Comparison of ENCODE assay signal across 26 cellular contexts in the genomic region with DNA sequence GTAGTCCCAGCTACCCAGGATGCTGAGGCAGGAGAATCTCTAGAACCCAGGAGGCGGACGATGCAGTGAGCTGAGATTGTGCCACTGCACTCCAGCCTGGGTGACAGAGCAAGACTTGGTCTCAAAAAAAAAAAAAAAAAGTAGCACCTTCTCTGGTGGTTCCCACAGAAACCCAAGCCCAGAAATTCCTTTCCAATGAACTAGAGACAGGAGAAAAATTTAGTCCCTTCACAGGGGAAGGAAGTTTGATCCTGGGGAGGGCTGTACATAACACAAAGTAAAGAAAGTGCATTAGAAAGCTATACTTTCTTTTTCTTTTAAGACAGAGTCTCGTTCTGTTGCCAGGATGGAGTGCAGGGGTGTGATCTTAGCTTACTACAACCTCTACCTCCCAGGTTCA. TPM values are rescaled to one million over a fixed set of nuclear protein-coding genes. Genes with fewer than 3 reads are reported as not detected.
DNase-seq lines count a peak whose midpoint lies in the region; ATAC-seq and TF ChIP-seq lines count a peak whose summit lies in the region.
"Had no signal": no experiment of that assay in that cellular context is flagged by ENCODE, and none has a peak within 500 bp of the region (broad histone marks: within the 10 kb centered on the region; RNA-seq: fewer than 3 reads in every experiment).

No MANE protein-coding gene starts in this region.

- H3K4me3 Mint-ChIP-seq in chondrocyte (ENCODE audit: unreplicated experiment) = no peak overlapping the region
- H3K4me3 Mint-ChIP-seq: CD4-positive, alpha-beta memory T cell; GM23338; H9 had no signal

- peak overlapping the region; percentile 28 for H3K27ac Mint-ChIP-seq in chondrocyte (ENCODE audit: unreplicated experiment)
- H3K27ac Mint-ChIP-seq: GM23338, H9 had no signal

- DNase-seq in AG08395 (ENCODE audit: low spot score) (peak; percentile 59), ELR (ENCODE audit: low read depth) (peak; percentile 20), IMR-90 (peak; percentile 34), chondrocyte (ENCODE audit: low spot score) (no peak), DMS79 treated with DMSO at 0.1 percent for 48 hours (lab: John Stamatoyannopoulos, UW) (no peak), iPS-NIHi11 (ENCODE audit: low spot score) (no peak)
- DNase-seq in activated CD4-positive, alpha-beta T cell treated with anti-CD3 and anti-CD28 coated beads for 48 hours = no peak
- DNase-seq: 8988T; CD4-positive, alpha-beta memory T cell; COR-L47; DMS53; H9; Kasumi-1; MG63; NCI-H2029 treated with DMSO at 0.1 percent for 48 hours; NCI-H526 treated with DMSO at 0.1 percent for 48 hours; Right ventricle myocardium superior; RPMI8226; T-helper 1 cell had no signal

- H2BK20ac ChIP-seq in IMR-90 (ENCODE audit: low read depth, low read length) = no peak overlapping the region

- H2BK15ac ChIP-seq in IMR-90 (ENCODE audit: low read depth, low read length) = no peak overlapping the region

- CTCF ChIA-PET in IMR-90 (lab: Yijun Ruan, JAX) = interaction anchor here (1.4 to 1.7 kb wide), 2 partner anchors 17 to 72 kb away, joined by 4 to 5 read pairs; a partner anchor contains a TSS

- TF ChIP-seq RAD21 in IMR-90 (IDR thresholded peaks at IDR 0.05; ENCODE audit: low read length) = no peak

- H3K9me1 ChIP-seq in IMR-90 (ENCODE audit: insufficient read depth, low read length) = peaks cover 14% of the 10 kb centered on the region

- no peaks in the 10 kb centered on the region for H4K20me1 ChIP-seq in IMR-90 (ENCODE audit: insufficient read depth, low read length)

- no peak overlapping the region for H3K14ac ChIP-seq in IMR-90 (replicated peaks; ENCODE audit: low read depth, low read length)

- no peak for TF ChIP-seq POLR2A in IMR-90 (IDR thresholded peaks at IDR 0.05; ENCODE audit: low read depth, low read length)

- H4K5ac ChIP-seq in IMR-90 (ENCODE audit: low read depth, low read length) = no peak overlapping the region

- H3K9me3 ChIP-seq in IMR-90 (ENCODE audit: control insufficient read depth, insufficient read depth, low read length) = no peaks in the 10 kb centered on the region
- H3K9me3 ChIP-seq: MG63, SJSA1 had no signal

- in situ Hi-C loops in IMR-90 (cut with MboI; ENCODE audit: low sequenced_read_pairs) = no loop called here

- peaks cover 38% of the 10 kb centered on the region for H3K36me3 Mint-ChIP-seq in chondrocyte (ENCODE audit: low read depth)

- dilution Hi-C loops in IMR-90 (cut with HindIII; ENCODE audit: low sequenced_read_pairs, unreplicated experiment) = no loop called here

- no peaks in the 10 kb centered on the region for H3K27me3 ChIP-seq in IMR-90 (ENCODE audit: control insufficient read depth, insufficient read depth, low read length)
- H3K27me3 ChIP-seq: MG63, SJSA1 had no signal

- H3K36me3 ChIP-seq in IMR-90 (ENCODE audit: control insufficient read depth, insufficient read depth, low read length) = peaks cover 43% of the 10 kb centered on the region

- H3K27ac ChIP-seq in IMR-90 (ENCODE audit: insufficient read depth, low read length) = no peak overlapping the region
- H3K27ac ChIP-seq: SJSA1 had no signal

- no peak overlapping the region for H3K4me3 ChIP-seq in IMR-90 (ENCODE audit: insufficient read depth, low read depth, low read length)
- H3K4me3 ChIP-seq: GM23338, K562, MG63, SJSA1 had no signal

- TF ChIP-seq CTCF in IMR-90 (conservative IDR thresholded peaks at IDR 0.05; ENCODE audit: low read depth, low read length) (no peak), chondrocyte (IDR thresholded peaks at IDR 0.05) (no peak)

- peaks cover 14% of the 10 kb centered on the region for H3K4me1 ChIP-seq in IMR-90 (ENCODE audit: control insufficient read depth, insufficient read depth, low read length)

- H3K18ac ChIP-seq in IMR-90 (ENCODE audit: low read depth, low read length) = no peak overlapping the region

- H2BK5ac ChIP-seq in IMR-90 (ENCODE audit: low read depth, low read length, poor library complexity, severe bottlenecking) = no peak overlapping the region

- no peak overlapping the region; the same call in 1 of the 2 replicates for H3K4me2 ChIP-seq in IMR-90 (ENCODE audit: low read depth, low read length)
- H3K4me2 ChIP-seq: GM23338 had no signal

- no peaks in the 10 kb centered on the region for H3K79me1 ChIP-seq in IMR-90 (ENCODE audit: low read depth in 1 of 2, low read length in 2 of 2)

- POLR2A ChIA-PET in IMR-90 (lab: Charles Lee; ENCODE audit: unreplicated experiment) = no interaction called here

- no peaks in the 10 kb centered on the region for H3K9me3 Mint-ChIP-seq in chondrocyte (ENCODE audit: low read depth)
- H3K9me3 Mint-ChIP-seq: CD4-positive, alpha-beta memory T cell; GM23338; H9 had no signal

- no peak overlapping the region for H2BK120ac ChIP-seq in IMR-90 (ENCODE audit: low read depth, low read length)

- H4K8ac ChIP-seq in IMR-90 (ENCODE audit: low read depth in 2 of 2, low read length in 2 of 2) = no peak overlapping the region

- no peak overlapping the region for H2AK5ac ChIP-seq in IMR-90 (ENCODE audit: low read depth, low read length)

- no peak overlapping the region for H3K56ac ChIP-seq in IMR-90 (ENCODE audit: extremely low read depth, insufficient read depth, low read length)

- ATAC-seq in IMR-90 (ENCODE audit: low read depth) (no peak; the same call in 1 of the 2 replicates), GM18502 (IDR thresholded peaks at IDR 0.05; ENCODE audit: poor library complexity, unreplicated experiment) (no peak)
- ATAC-seq: GM23338, HepG2, K562 had no signal

- no peak overlapping the region for H2AK9ac ChIP-seq in IMR-90 (replicated peaks; ENCODE audit: low read depth, low read length, poor library complexity)

- BruUV-seq in IMR-90 (replicated peaks; lab: Mats Ljungman, UMichigan) = no TSS peak

- no peak overlapping the region for H3K23ac ChIP-seq in IMR-90 (ENCODE audit: low read depth, low read length)

- H3K4me1 Mint-ChIP-seq in chondrocyte (ENCODE audit: low read depth) = peaks cover 6% of the 10 kb centered on the region
- H3K4me1 Mint-ChIP-seq: GM23338, H9 had no signal

- no peak overlapping the region for H2AFZ ChIP-seq in IMR-90 (replicated peaks; ENCODE audit: low read length, poor library complexity)
- H2AFZ ChIP-seq: GM23338 had no signal

- WGBS in IMR-90 (ENCODE audit: extremely low coverage in 2 of 2, insufficient read length in 1 of 2), 2 experiments = 93% methylated on average over 2 of the region's 3 CpGs; no CpG with 5 or more reads in 1 of the 2 experiments

- intact Hi-C loops in IMR-90 (cut with micrococcal nuclease) = no loop called here

- no peak overlapping the region for H3K4ac ChIP-seq in IMR-90 (ENCODE audit: low read depth, low read length)

- H4K91ac ChIP-seq in IMR-90 (ENCODE audit: insufficient read depth, low read depth, low read length) = no peak overlapping the region

- no peak overlapping the region for H3K9ac ChIP-seq in IMR-90 (ENCODE audit: low read depth, low read length)

- H3K27me3 Mint-ChIP-seq in chondrocyte (ENCODE audit: low read depth) = no peaks in the 10 kb centered on the region
- H3K27me3 Mint-ChIP-seq: CD4-positive, alpha-beta memory T cell had no signal

TF ChIP-seq in IMR-90, 13 proteins besides CTCF, POLR2A, EP300 and RAD21:
- no peak for TF ChIP-seq NFE2L2 (IDR thresholded peaks at IDR 0.05; ENCODE audit: low read depth, low read length)
- TF ChIP-seq, protein P1, sequence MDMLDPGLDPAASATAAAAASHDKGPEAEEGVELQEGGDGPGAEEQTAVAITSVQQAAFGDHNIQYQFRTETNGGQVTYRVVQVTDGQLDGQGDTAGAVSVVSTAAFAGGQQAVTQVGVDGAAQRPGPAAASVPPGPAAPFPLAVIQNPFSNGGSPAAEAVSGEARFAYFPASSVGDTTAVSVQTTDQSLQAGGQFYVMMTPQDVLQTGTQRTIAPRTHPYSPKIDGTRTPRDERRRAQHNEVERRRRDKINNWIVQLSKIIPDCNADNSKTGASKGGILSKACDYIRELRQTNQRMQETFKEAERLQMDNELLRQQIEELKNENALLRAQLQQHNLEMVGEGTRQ (IDR thresholded peaks at IDR 0.05; ENCODE audit: low read depth, low read length) = no peak
- TF ChIP-seq RFX5 (IDR thresholded peaks at IDR 0.05; ENCODE audit: low read depth, low read length) = no peak
- TF ChIP-seq MXI1 (IDR thresholded peaks at IDR 0.05; ENCODE audit: borderline replicate concordance, low read depth, low read length) = no peak
- no peak for TF ChIP-seq MAZ (IDR thresholded peaks at IDR 0.05; ENCODE audit: borderline replicate concordance, low read depth, low read length)
- no peak for TF ChIP-seq CEBPB (IDR thresholded peaks at IDR 0.05; ENCODE audit: low read depth, low read length)
- no peak for TF ChIP-seq BHLHE40 (IDR thresholded peaks at IDR 0.05; ENCODE audit: low read depth, low read length)
- TF ChIP-seq SMC3 (IDR thresholded peaks at IDR 0.05; ENCODE audit: low read depth, low read length) = no peak
- TF ChIP-seq, protein P2, sequence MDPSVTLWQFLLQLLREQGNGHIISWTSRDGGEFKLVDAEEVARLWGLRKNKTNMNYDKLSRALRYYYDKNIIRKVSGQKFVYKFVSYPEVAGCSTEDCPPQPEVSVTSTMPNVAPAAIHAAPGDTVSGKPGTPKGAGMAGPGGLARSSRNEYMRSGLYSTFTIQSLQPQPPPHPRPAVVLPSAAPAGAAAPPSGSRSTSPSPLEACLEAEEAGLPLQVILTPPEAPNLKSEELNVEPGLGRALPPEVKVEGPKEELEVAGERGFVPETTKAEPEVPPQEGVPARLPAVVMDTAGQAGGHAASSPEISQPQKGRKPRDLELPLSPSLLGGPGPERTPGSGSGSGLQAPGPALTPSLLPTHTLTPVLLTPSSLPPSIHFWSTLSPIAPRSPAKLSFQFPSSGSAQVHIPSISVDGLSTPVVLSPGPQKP (IDR thresholded peaks at IDR 0.05; ENCODE audit: borderline replicate concordance, low read depth, low read length) = no peak
- TF ChIP-seq CHD1 (IDR thresholded peaks at IDR 0.05; ENCODE audit: low read depth, low read length) = no peak
- TF ChIP-seq MAFK (IDR thresholded peaks at IDR 0.05; ENCODE audit: low read depth, low read length) = no peak
- no peak for TF ChIP-seq RCOR1 (IDR thresholded peaks at IDR 0.05; ENCODE audit: insufficient replicate concordance, low read length)

RNA-seq across cellular contexts. Expression of a gene that starts 25.5 kb away (rescaled TPM):
- total RNA-seq in IMR-90 (2012; rRNA removed) (0.18 and 0.56 TPM in 2 replicates), chondrocyte (not detected in 3 replicates)
- polyA plus RNA-seq in IMR-90 (2012; rRNA removed) = 0.89 and 0.98 TPM in 2 replicates
- 0.57 and 1.9 TPM in 2 replicates for polyA plus RNA-seq in IMR-90 (2012; cell fraction: cytosol; rRNA removed)
- 0.24 and 0.37 TPM in 2 replicates for polyA plus RNA-seq in IMR-90 (2012; cell fraction: nucleus; rRNA removed; ENCODE audit: low replicate concordance)
- total RNA-seq: GM23338, HT-29, NCI-H460, SJSA1 had no signal
- polyA plus RNA-seq: K562 had no signal

RNA-seq across cellular contexts. Expression of a gene that starts 33.2 kb away (rescaled TPM):
- not detected in 2 replicates for total RNA-seq in IMR-90 (2012; rRNA removed)
- not detected in 2 replicates for polyA plus RNA-seq in IMR-90 (2012; rRNA removed)
- polyA plus RNA-seq in IMR-90 (2012; cell fraction: cytosol; rRNA removed) = not detected in 2 replicates
- polyA plus RNA-seq in IMR-90 (2012; cell fraction: nucleus; rRNA removed; ENCODE audit: low replicate concordance) = not detected in 2 replicates
- not detected in 3 replicates for total RNA-seq in chondrocyte
- total RNA-seq: CD4-positive, alpha-beta memory T cell; GM23338; H9; HT-29; NCI-H460; SJSA1 had no signal
- polyA plus RNA-seq: CD4-positive, alpha-beta memory T cell; GM23338; K562 had no signal

RNA-seq across cellular contexts. Expression of a gene that starts 39.8 kb away (rescaled TPM):
- total RNA-seq in IMR-90 (2012; rRNA removed) = not detected in 2 replicates
- polyA plus RNA-seq in IMR-90 (2012; rRNA removed) = not detected in 2 replicates
- not detected in 2 replicates for polyA plus RNA-seq in IMR-90 (2012; cell fraction: cytosol; rRNA removed)
- not detected in 2 replicates for polyA plus RNA-seq in IMR-90 (2012; cell fraction: nucleus; rRNA removed; ENCODE audit: low replicate concordance)
- total RNA-seq in chondrocyte = not detected in 3 replicates
- total RNA-seq: CD4-positive, alpha-beta memory T cell; GM23338; H9; HT-29; K562; NCI-H460; Right ventricle myocardium superior; SJSA1 had no signal
- polyA plus RNA-seq: CD4-positive, alpha-beta memory T cell; GM23338 had no signal

Comparison
In these comparisons a context has a peak if more than half of its experiments do, and no peak if none do; other contexts are left out.
1. DNase-seq: peak in AG08395 (single experiment), ELR (single experiment) and IMR-90 (single experiment); none in chondrocyte (single experiment), activated CD4-positive, alpha-beta T cell treated with anti-CD3 and anti-CD28 coated beads for 48 hours (single experiment), DMS79 treated with DMSO at 0.1 percent for 48 hours (single experiment) and iPS-NIHi11 (single experiment).